In genomic region chr15:37106490-37107001, GRCh38 we compare ENCODE assay signal across 2 cellular contexts.
TF ChIP-seq lines count a peak whose summit lies in the region.

No MANE protein-coding gene starts in this region.

TF ChIP-seq in H1, 55 proteins besides CTCF, POLR2A, EP300 and RAD21:
- TF ChIP-seq MAX (IDR thresholded peaks at IDR 0.05) (peak; percentile 20; the same call in 1 of the 2 replicates), YY1 (IDR thresholded peaks at IDR 0.05; ENCODE audit: low read depth, low read length) (peak; percentile 39; the same call in 1 of the 2 replicates), HDAC2 (IDR thresholded peaks at IDR 0.05; ENCODE audit: borderline replicate concordance in 1 of 2, low read depth in 2 of 2, low read length in 2 of 2) (peak; percentile 14 to 49; a peak in 1 of 4 replicates), CTBP2 (IDR thresholded peaks at IDR 0.05; ENCODE audit: borderline replicate concordance, insufficient read depth, insufficient read length, low read length) (peak; percentile 97), RFX5 (IDR thresholded peaks at IDR 0.05; ENCODE audit: borderline replicate concordance, low read depth, low read length) (no peak), E2F6 (IDR thresholded peaks at IDR 0.05) (0 out of 2 replicates have a peak, but pooled peaks have one; percentile 30), NANOG (IDR thresholded peaks at IDR 0.05; ENCODE audit: insufficient read depth, low read depth, low read length, poor library complexity, severe bottlenecking) (peak; percentile 13), ASH2L (IDR thresholded peaks at IDR 0.05; ENCODE audit: low read length) (peak; percentile 87), SIX5 (IDR thresholded peaks at IDR 0.05; ENCODE audit: low read depth, low read length) (no peak), KDM5A (IDR thresholded peaks at IDR 0.05; ENCODE audit: low read length) (peak; percentile 52; the same call in 1 of the 2 replicates), PHF8 (conservative IDR thresholded peaks at IDR 0.05; ENCODE audit: low read depth, low read length) (no peak), SUZ12 (IDR thresholded peaks at IDR 0.05; ENCODE audit: low read length) (0 out of 2 replicates have a peak, but pooled peaks have one; percentile 33), TCF12 (IDR thresholded peaks at IDR 0.05; ENCODE audit: low read depth, low read length) (0 out of 2 replicates have a peak, but pooled peaks have one; percentile 8), ZNF274 (IDR thresholded peaks at IDR 0.05; ENCODE audit: borderline replicate concordance, extremely low read depth, low read length) (no peak), EGR1 (IDR thresholded peaks at IDR 0.05; ENCODE audit: borderline replicate concordance, low read depth, low read length) (peak; percentile 49; the same call in 1 of the 2 replicates)

TF ChIP-seq in neural cell, 6 proteins besides CTCF, POLR2A, EP300 and RAD21 (continued from another document):
- no peak for TF ChIP-seq REST (IDR thresholded peaks at IDR 0.05; ENCODE audit: borderline replicate concordance)
- TF ChIP-seq TAF1 (IDR thresholded peaks at IDR 0.05; ENCODE audit: low read depth): peak; percentile 59
- peak; percentile 74 for TF ChIP-seq SMC3 (conservative IDR thresholded peaks at IDR 0.05; ENCODE audit: poor library complexity)
- no peak for TF ChIP-seq EZH2 (IDR thresholded peaks at IDR 0.05; ENCODE audit: borderline replicate concordance, insufficient read depth, low read length, poor library complexity, severe bottlenecking)
